Comparison of ENCODE assay signal across 11 cellular contexts in the genomic region with DNA sequence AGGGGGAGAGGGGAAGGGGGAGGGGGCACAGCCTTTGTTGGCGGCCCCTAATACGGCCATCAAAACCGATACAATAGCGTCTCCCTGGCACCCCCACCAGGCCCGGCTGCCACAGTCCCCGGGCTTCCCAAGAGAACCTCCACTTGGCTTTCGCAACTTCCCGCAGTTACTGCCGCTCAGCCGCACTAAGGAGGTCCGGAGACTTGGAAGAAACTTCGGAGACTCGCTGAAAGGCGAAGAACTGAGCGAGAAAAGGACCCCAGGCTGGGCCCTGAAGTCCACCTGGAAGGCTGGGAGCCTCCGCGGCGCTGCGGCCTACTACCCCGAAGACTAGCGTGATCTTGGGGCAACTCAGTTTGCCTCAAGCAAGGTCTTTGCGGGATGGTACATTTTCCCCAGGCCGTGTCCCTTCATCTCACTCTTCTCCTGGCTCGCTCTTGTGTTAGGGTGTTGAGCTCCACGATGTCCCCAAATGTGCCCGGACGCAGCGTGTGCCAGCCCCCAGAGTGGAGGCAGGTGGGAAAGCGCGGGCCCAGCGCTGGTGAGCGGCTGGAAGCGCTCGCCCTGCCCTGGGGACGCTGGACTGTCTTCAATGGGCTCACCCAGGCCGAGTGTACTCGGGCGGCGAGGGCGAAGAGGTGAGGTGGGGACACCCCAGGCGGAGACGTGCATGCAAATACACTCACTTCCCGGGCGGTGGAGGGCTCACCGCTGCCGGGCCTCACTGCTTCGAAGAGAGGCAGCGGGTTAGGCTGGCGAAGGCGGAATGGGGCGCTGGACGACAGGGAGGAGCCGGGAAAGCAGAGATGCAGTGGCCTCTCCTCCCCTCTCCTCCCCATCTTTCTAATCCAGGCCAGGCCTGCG. TPM values are rescaled to one million over a fixed set of nuclear protein-coding genes. Genes with fewer than 3 reads are reported as not detected.
DNase-seq lines count a peak whose midpoint lies in the region; ATAC-seq and TF ChIP-seq lines count a peak whose summit lies in the region.
"Had no signal": no experiment of that assay in that cellular context is flagged by ENCODE, and none has a peak within 500 bp of the region (broad histone marks: within the 10 kb centered on the region; RNA-seq: fewer than 3 reads in every experiment).

No MANE protein-coding gene starts in this region.

- WGBS in heart left ventricle, 4 donors, result 8 to 14% (median 12%) methylated on average over 13 to 54 of the region's 54 CpGs

- H3K27me3 ChIP-seq in heart left ventricle (peaks cover 92 to 100% (median 100%) of the 10 kb centered on the region in 9 donors), iPS-15b (ENCODE audit: control insufficient read depth, insufficient read depth, low read length) (peaks cover 95% of the 10 kb centered on the region), colonic mucosa (peaks cover 100% of the 10 kb centered on the region)

- H3K9ac ChIP-seq in iPS-15b (ENCODE audit: low read depth, low read length), result no peak overlapping the region
- no peak overlapping the region for H3K9ac ChIP-seq in colonic mucosa (ENCODE audit: low read depth in 2 of 2, low read length in 2 of 2)

- peaks cover 25% of the 10 kb centered on the region for H3K36me3 Mint-ChIP-seq in activated T-helper 17 cell treated with anti-CD3 and anti-CD28 coated beads, Interleukin-2, amount 50 U/mL, for 72 hours (ENCODE audit: low read depth)

- TF ChIP-seq POLR2A in heart left ventricle (IDR thresholded peaks at IDR 0.05), result no peak

- no peak overlapping the region for H3K4me3 ChIP-seq in heart left ventricle
- peak overlapping the region; percentile 47 for H3K4me3 ChIP-seq in iPS-15b (ENCODE audit: low read depth, low read length)
- H3K4me3 ChIP-seq in colonic mucosa, result no peak overlapping the region
- H3K4me3 ChIP-seq: lung had no signal

- peak overlapping the region; percentile 48 for H3K4me3 Mint-ChIP-seq in activated T-helper 17 cell treated with anti-CD3 and anti-CD28 coated beads, Interleukin-2, amount 50 U/mL, for 72 hours
- H3K4me3 Mint-ChIP-seq in stimulated activated naive CD8-positive, alpha-beta T cell treated with anti-CD3 and anti-CD28 coated beads, Interleukin-15, amount 100 ng/mL, for 72 hours, result peak overlapping the region; percentile 56 to 75

- H3K27ac ChIP-seq in heart left ventricle (no peak overlapping the region), colonic mucosa (no peak overlapping the region)
- H3K27ac ChIP-seq: RWPE1 had no signal

- H3K27ac Mint-ChIP-seq in activated T-helper 17 cell treated with anti-CD3 and anti-CD28 coated beads, Interleukin-2, amount 50 U/mL, for 72 hours, result no peak overlapping the region
- H3K27ac Mint-ChIP-seq in stimulated activated naive CD8-positive, alpha-beta T cell treated with anti-CD3 and anti-CD28 coated beads, Interleukin-15, amount 100 ng/mL, for 72 hours, result peak overlapping the region in 1 of 2 donors; percentile 85

- intact Hi-C loops in left cardiac atrium (cut with DNase I) (no loop called here), heart left ventricle (cut with DNase I) (no loop called here), colonic mucosa (cut with DNase I) (no loop called here)

- H3K9me3 ChIP-seq in heart left ventricle (no peaks in the 10 kb centered on the region), iPS-15b (ENCODE audit: control insufficient read depth, insufficient read depth, low read length) (no peaks in the 10 kb centered on the region), colonic mucosa (no peaks in the 10 kb centered on the region)

- DNase-seq in left cardiac atrium (peak; percentile 20), heart left ventricle (no peak), omental fat pad (ENCODE audit: low spot score) (no peak), middle frontal gyrus (ENCODE audit: extremely low spot score, low spot score) (no peak), colonic mucosa (no peak)
- no peak for DNase-seq in stimulated activated naive CD8-positive, alpha-beta T cell treated with anti-CD3 and anti-CD28 coated beads, Interleukin-15, amount 100 ng/mL, for 72 hours
- DNase-seq: NCI-H1436 treated with DMSO at 0.1 percent for 48 hours had no signal

- peaks cover 72% of the 10 kb centered on the region for H3K27me3 Mint-ChIP-seq in activated T-helper 17 cell treated with anti-CD3 and anti-CD28 coated beads, Interleukin-2, amount 50 U/mL, for 72 hours
- peaks cover 100% of the 10 kb centered on the region for H3K27me3 Mint-ChIP-seq in stimulated activated naive CD8-positive, alpha-beta T cell treated with anti-CD3 and anti-CD28 coated beads, Interleukin-15, amount 100 ng/mL, for 72 hours

- ATAC-seq in left cardiac atrium (no peak), heart left ventricle (no peak), omental fat pad (ENCODE audit: low FRiP score) (no peak)
- ATAC-seq in activated T-helper 17 cell treated with anti-CD3 and anti-CD28 coated beads, Interleukin-2, amount 50 U/mL, for 72 hours (replicated peaks), result no peak
- ATAC-seq in stimulated activated naive CD8-positive, alpha-beta T cell treated with anti-CD3 and anti-CD28 coated beads, Interleukin-15, amount 100 ng/mL, for 72 hours, result peak; percentile 46

- peaks cover 5% of the 10 kb centered on the region for H3K9me3 Mint-ChIP-seq in activated T-helper 17 cell treated with anti-CD3 and anti-CD28 coated beads, Interleukin-2, amount 50 U/mL, for 72 hours
- H3K9me3 Mint-ChIP-seq in stimulated activated naive CD8-positive, alpha-beta T cell treated with anti-CD3 and anti-CD28 coated beads, Interleukin-15, amount 100 ng/mL, for 72 hours, result peaks cover 0 to 13% of the 10 kb centered on the region in 2 donors

- H3K36me3 ChIP-seq in heart left ventricle, result no peaks in the 10 kb centered on the region
- H3K36me3 ChIP-seq in iPS-15b (ENCODE audit: control insufficient read depth, insufficient read depth, low read length), result no peaks in the 10 kb centered on the region
- H3K36me3 ChIP-seq in colonic mucosa, result no peaks in the 10 kb centered on the region

- H3K4me1 ChIP-seq in heart left ventricle (peaks cover 0 to 52% (median 24%) of the 10 kb centered on the region in 12 donors), iPS-15b (ENCODE audit: control insufficient read depth, insufficient read depth, low read length) (peaks cover 8% of the 10 kb centered on the region), colonic mucosa (peaks cover 20% of the 10 kb centered on the region)

- peaks cover 3% of the 10 kb centered on the region for H3K4me1 Mint-ChIP-seq in activated T-helper 17 cell treated with anti-CD3 and anti-CD28 coated beads, Interleukin-2, amount 50 U/mL, for 72 hours
- peaks cover 44% of the 10 kb centered on the region for H3K4me1 Mint-ChIP-seq in stimulated activated naive CD8-positive, alpha-beta T cell treated with anti-CD3 and anti-CD28 coated beads, Interleukin-15, amount 100 ng/mL, for 72 hours

- TF ChIP-seq CTCF in heart left ventricle (IDR thresholded peaks at IDR 0.05), result no peak
- no peak for TF ChIP-seq CTCF in omental fat pad (IDR thresholded peaks at IDR 0.05)
- no peak for TF ChIP-seq CTCF in colonic mucosa (IDR thresholded peaks at IDR 0.05)

RNA-seq across cellular contexts. Expression of a gene that starts 2.5 kb away (rescaled TPM):
- total RNA-seq in left cardiac atrium, result not detected
- under 1 TPM in 1 of 9 donors, not detected in 8; 0.32 TPM for total RNA-seq in heart left ventricle
- not detected for polyA plus RNA-seq in heart left ventricle
- total RNA-seq in activated T-helper 17 cell treated with anti-CD3 and anti-CD28 coated beads, Interleukin-2, amount 50 U/mL, for 72 hours, result not detected
- under 1 TPM in 1 of 4 donors, not detected in 3; 0.47 TPM for total RNA-seq in omental fat pad
- not detected for total RNA-seq in colonic mucosa
